In the genomic region with DNA sequence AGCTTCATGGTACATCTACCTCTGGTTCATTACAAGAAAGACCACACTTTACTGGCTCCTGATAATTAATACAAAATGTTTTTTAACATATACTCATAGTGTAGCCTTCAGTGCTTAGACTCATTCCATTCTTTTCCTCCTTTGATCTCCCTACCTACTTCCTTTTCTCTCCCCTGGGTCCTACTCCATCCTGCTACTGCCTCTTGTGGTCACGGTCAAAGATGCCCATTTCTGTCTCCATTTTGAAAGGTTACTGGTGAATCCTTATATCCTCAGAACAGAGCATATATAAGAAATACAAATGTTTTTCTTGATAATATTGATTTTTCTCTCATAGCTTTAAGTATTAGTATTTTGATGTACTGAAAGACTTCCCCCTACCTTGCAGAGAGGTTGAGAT, we compare ENCODE assay signal across 17 cellular contexts.
A peak's percentile ranks its signal among the peaks of the same experiment; 100 is the strongest.
DNase-seq lines count a peak whose midpoint lies in the region; ATAC-seq, FAIRE-seq and TF ChIP-seq lines count a peak whose summit lies in the region.
"Had no signal": no experiment of that assay in that cellular context is flagged by ENCODE, and none has a peak within 500 bp of the region (broad histone marks: within the 10 kb centered on the region; RNA-seq: fewer than 3 reads in every experiment).

No MANE protein-coding gene starts in this region.

- no peaks in the 10 kb centered on the region for H4K20me1 ChIP-seq in H9 (ENCODE audit: control insufficient read depth, insufficient read depth, insufficient read length)

- H3K9me3 ChIP-seq in H9 (ENCODE audit: control insufficient read depth, low read depth, low read length) (no peaks in the 10 kb centered on the region), WERI-Rb-1 (ENCODE audit: severe bottlenecking) (no peaks in the 10 kb centered on the region), left ventricle myocardium inferior (replicated peaks) (no peaks in the 10 kb centered on the region)

- H3K79me1 ChIP-seq in H9 (ENCODE audit: insufficient read depth, low read depth, low read length, poor library complexity, severe bottlenecking) = no peaks in the 10 kb centered on the region

- no peaks in the 10 kb centered on the region for H3K4me1 Mint-ChIP-seq in H9

- H3K36me3 Mint-ChIP-seq in H9 (ENCODE audit: insufficient read depth in 1 of 3, low read depth in 3 of 3) = peaks cover 0 to 4% (median 0%) of the 10 kb centered on the region in 3 experiments; a peak in 1 of 7 replicates

- H3K27ac Mint-ChIP-seq in H9 = no peak overlapping the region

- FAIRE-seq in HTR-8/SVneo (lab: Jason Lieb, UNC) = no peak
- FAIRE-seq: G401.6, H54 had no signal

- H3K27me3 Mint-ChIP-seq in H9 (ENCODE audit: low read depth) = no peaks in the 10 kb centered on the region

- H3K4me3 Mint-ChIP-seq in H9 = no peak overlapping the region

- H3T11ph ChIP-seq in H9 (ENCODE audit: low read length) = no peak overlapping the region

- no peaks in the 10 kb centered on the region for H3K79me2 ChIP-seq in H9 (ENCODE audit: insufficient read depth, low read length)

- no peaks in the 10 kb centered on the region for H3K4me1 ChIP-seq in H9 (ENCODE audit: insufficient read depth, low read length)
- peaks cover 4% of the 10 kb centered on the region for H3K4me1 ChIP-seq in left ventricle myocardium inferior

- H2BK120ac ChIP-seq in H9 (ENCODE audit: low read depth, low read length, poor library complexity, severe bottlenecking) = no peak overlapping the region

- no peak overlapping the region for H3K18ac ChIP-seq in H9 (ENCODE audit: insufficient read length, low read depth, low read length)

- H3K27me3 ChIP-seq in H9 (ENCODE audit: insufficient read depth, low read length) (no peaks in the 10 kb centered on the region), WERI-Rb-1 (ENCODE audit: insufficient read depth, low read depth, severe bottlenecking) (no peaks in the 10 kb centered on the region), left ventricle myocardium inferior (ENCODE audit: low read depth) (no peaks in the 10 kb centered on the region)

- H3K56ac ChIP-seq in H9 (ENCODE audit: insufficient read length, low read depth, low read length) = no peak overlapping the region

- WGBS in H9 (ENCODE audit: extremely low coverage, insufficient read length, low lambda C conversion rate) = no CpG with 5 or more reads among the region's 1 CpG

- no peak overlapping the region for H3K4me2 ChIP-seq in H9 (ENCODE audit: insufficient read depth, insufficient read length, low read length)

- no peak overlapping the region for H3K14ac ChIP-seq in H9 (ENCODE audit: insufficient read depth, low read length)

- no peak overlapping the region for H2AK5ac ChIP-seq in H9 (ENCODE audit: insufficient read length, low read length)

- no peak overlapping the region for H2BK5ac ChIP-seq in H9 (ENCODE audit: insufficient read length, low read length)

- intact Hi-C loops in left ventricle myocardium inferior (cut with micrococcal nuclease) = no loop called here

- no peak overlapping the region for H2BK15ac ChIP-seq in H9 (ENCODE audit: low read depth, low read length)

- no peak overlapping the region for H3K27ac ChIP-seq in 22Rv1
- H3K27ac ChIP-seq in H9 (ENCODE audit: insufficient read length, low read depth, low read length) = no peak overlapping the region
- no peak overlapping the region for H3K27ac ChIP-seq in WERI-Rb-1
- H3K27ac ChIP-seq in left ventricle myocardium inferior (replicated peaks) = no peak overlapping the region

- no peaks in the 10 kb centered on the region for H3K36me3 ChIP-seq in WERI-Rb-1
- H3K36me3 ChIP-seq in left ventricle myocardium inferior = no peaks in the 10 kb centered on the region

- no peak overlapping the region for H4K5ac ChIP-seq in H9 (ENCODE audit: insufficient read length, low read depth, low read length)

- H3K23ac ChIP-seq in H9 (ENCODE audit: insufficient read length, low read depth, low read length) = no peak overlapping the region

- DNase-seq in H9 (no peak), WERI-Rb-1 (no peak), left lobe of liver (ENCODE audit: low spot score) (no peak), NCI-H510A (lab: John Stamatoyannopoulos, UW) (no peak), NCI-H774 (lab: John Stamatoyannopoulos, UW) (no peak), HTR-8/SVneo (ENCODE audit: insufficient read length, low spot score) (no peak), left ventricle myocardium inferior (no peak)
- DNase-seq: DMS79, NCI-H1092 treated with DMSO at 0.1 percent for 48 hours, NCI-H1694 treated with DMSO at 0.1 percent for 48 hours, NCI-H345, NCI-H748 treated with DMSO at 0.1 percent for 48 hours, SIG-M5, T-helper 2 cell had no signal

- H2AFZ ChIP-seq in H9 (ENCODE audit: low read length) = no peak overlapping the region

- no peaks in the 10 kb centered on the region for H3K9me3 Mint-ChIP-seq in H9

- H3K4me3 ChIP-seq in WERI-Rb-1 (ENCODE audit: low read depth, low read length) = no peak overlapping the region
- H3K4me3 ChIP-seq in left ventricle myocardium inferior = no peak overlapping the region

- no peak overlapping the region for H3K4ac ChIP-seq in H9 (ENCODE audit: low read depth, low read length)

- no peak overlapping the region for H3K9ac ChIP-seq in H9 (ENCODE audit: extremely low read depth, insufficient read length, low read length)

- no peak overlapping the region for H4K91ac ChIP-seq in H9 (ENCODE audit: insufficient read length, low read depth, low read length)

- peak; percentile 18; the same call in 1 of the 2 replicates for TF ChIP-seq CTCF in 22Rv1 (IDR thresholded peaks at IDR 0.05)
- peak; percentile 53 for TF ChIP-seq CTCF in H9 (conservative IDR thresholded peaks at IDR 0.05)
- 0 out of 2 replicates have a peak, but pooled peaks have one; percentile 0 for TF ChIP-seq CTCF in WERI-Rb-1 (IDR thresholded peaks at IDR 0.05; ENCODE audit: low read depth, low read length)
- no peak for TF ChIP-seq CTCF in left ventricle myocardium inferior (IDR thresholded peaks at IDR 0.05; ENCODE audit: borderline replicate concordance)

- no peak overlapping the region for H4K8ac ChIP-seq in H9 (replicated peaks; ENCODE audit: insufficient read length, low read depth, low read length)

- ATAC-seq in left lobe of liver = peak; percentile 7

- no peak overlapping the region for H2BK20ac ChIP-seq in H9 (ENCODE audit: low read depth, low read length, poor library complexity, severe bottlenecking)

- H3K23me2 ChIP-seq in H9 (ENCODE audit: insufficient read length, low read depth, low read length, poor library complexity, severe bottlenecking) = no peaks in the 10 kb centered on the region

- no peak overlapping the region for H2BK12ac ChIP-seq in H9 (ENCODE audit: insufficient read length, low read depth, low read length)
